ENCODE assay signal across 33 cellular contexts in the genomic region with DNA sequence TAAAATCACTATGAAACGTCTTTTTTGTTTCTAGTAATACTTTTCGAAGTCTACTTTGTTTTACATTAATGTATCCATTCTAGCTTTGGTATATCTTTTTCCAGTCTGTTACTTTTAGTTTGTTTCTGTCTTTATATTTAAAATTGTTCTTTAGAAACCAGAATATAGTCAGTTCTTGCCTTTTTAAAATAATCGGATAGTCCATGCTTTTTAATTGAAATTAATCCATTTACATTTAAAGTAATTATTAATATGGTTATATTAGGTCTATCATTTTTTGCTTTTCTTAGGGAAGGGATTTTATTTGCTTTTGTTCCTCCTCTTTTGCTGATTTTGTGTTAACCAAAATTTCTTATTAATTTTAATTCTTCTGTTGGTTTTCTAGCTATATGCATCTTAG.
"Had no signal": no experiment of that assay in that cellular context is flagged by ENCODE, and none has a peak within 500 bp of the region (broad histone marks: within the 10 kb centered on the region; RNA-seq: fewer than 3 reads in every experiment).

No MANE protein-coding gene starts in this region.

- H3K27ac Mint-ChIP-seq: activated B cell treated with CpG ODN at 0.5 μM for 24 hours; activated CD4-positive, alpha-beta memory T cell treated with anti-CD3 and anti-CD28 coated beads for 36 hours; activated CD8-positive, alpha-beta memory T cell treated with anti-CD3 and anti-CD28 coated beads, Interleukin-2, amount 10 ng/mL, durations not matched to agents 7 days and 5 days; activated CD8-positive, alpha-beta T cell treated with anti-CD3 and anti-CD28 coated beads, Interleukin-2, amount 10 ng/mL, durations not matched to agents 7 days and 5 days; activated naive CD8-positive, alpha-beta T cell; activated T-helper 1 cell treated with anti-CD3 and anti-CD28 coated beads, Interleukin-12 subunit alpha, Interleukin-12 subunit beta, Interleukin-2, Interleukin-4 antibody, amounts not matched to agents 30 ng/mL and 10 ng/mL and 1 ng/mL, durations not matched to agents 14 hours and 24 hours and 36 hours; dendritic cell treated with granulocyte-macrophage colony-stimulating factor and Interleukin-4, amounts not matched to agents 40 ng/mL and 50 ng/mL, for 4 days; T-helper 2 cell treated with Interferon-gamma antibody and Interleukin-4, amounts not matched to agents 5 μg/mL and 100 μg/mL, for 36 hours had no signal

- H3K27ac ChIP-seq: brain microvascular endothelial cell, coronary artery, dorsolateral prefrontal cortex, esophagus muscularis mucosa, foreskin keratinocyte, gastroesophageal sphincter, WERI-Rb-1 had no signal

- ATAC-seq: activated CD4-positive, CD25-positive, alpha-beta regulatory T cell treated with anti-CD3 and anti-CD28 coated beads, Interleukin-2, amount 50 U/mL, for 24 hours; activated CD8-positive, alpha-beta memory T cell treated with anti-CD3 and anti-CD28 coated beads, Interleukin-2, amount 10 ng/mL, durations not matched to agents 7 days and 5 days; activated CD8-positive, alpha-beta T cell treated with anti-CD3 and anti-CD28 coated beads, Interleukin-2, amount 10 ng/mL, durations not matched to agents 7 days and 5 days; effector memory CD8-positive, alpha-beta T cell; foreskin keratinocyte; gastroesophageal sphincter; T-helper 17 cell had no signal

- H3K4me3 Mint-ChIP-seq: activated CD4-positive, alpha-beta memory T cell treated with anti-CD3 and anti-CD28 coated beads for 36 hours; activated CD8-positive, alpha-beta memory T cell treated with anti-CD3 and anti-CD28 coated beads, Interleukin-2, amount 10 ng/mL, durations not matched to agents 7 days and 5 days; activated CD8-positive, alpha-beta T cell treated with anti-CD3 and anti-CD28 coated beads, Interleukin-2, amount 10 ng/mL, durations not matched to agents 7 days and 5 days; activated naive CD8-positive, alpha-beta T cell; activated T-helper 1 cell treated with anti-CD3 and anti-CD28 coated beads, Interleukin-12 subunit alpha, Interleukin-12 subunit beta, Interleukin-2, Interleukin-4 antibody, amounts not matched to agents 30 ng/mL and 10 ng/mL and 1 ng/mL, durations not matched to agents 14 hours and 24 hours and 36 hours; central memory CD8-positive, alpha-beta T cell; dendritic cell treated with granulocyte-macrophage colony-stimulating factor and Interleukin-4, amounts not matched to agents 40 ng/mL and 50 ng/mL, for 4 days; T-helper 17 cell; T-helper 2 cell treated with Interferon-gamma antibody and Interleukin-4, amounts not matched to agents 5 μg/mL and 100 μg/mL, for 36 hours had no signal

- FAIRE-seq: astrocyte, bronchial epithelial cell had no signal

- H3K36me3 ChIP-seq: brain microvascular endothelial cell, esophagus muscularis mucosa, gastroesophageal sphincter, WERI-Rb-1 had no signal

- H3K9me3 Mint-ChIP-seq: activated B cell treated with CpG ODN at 0.5 μM for 24 hours; central memory CD8-positive, alpha-beta T cell; dendritic cell treated with granulocyte-macrophage colony-stimulating factor and Interleukin-4, amounts not matched to agents 40 ng/mL and 50 ng/mL, for 4 days; effector memory CD8-positive, alpha-beta T cell had no signal

- H3K4me3 ChIP-seq: coronary artery, dorsolateral prefrontal cortex, esophagus muscularis mucosa, gastroesophageal sphincter had no signal

- DNase-seq: activated B cell treated with CpG ODN at 0.5 μM for 24 hours; activated CD4-positive, alpha-beta memory T cell treated with anti-CD3 and anti-CD28 coated beads for 36 hours; activated CD4-positive, alpha-beta T cell treated with anti-CD3 and anti-CD28 coated beads for 48 hours; activated CD8-positive, alpha-beta memory T cell treated with anti-CD3 and anti-CD28 coated beads, Interleukin-2, amount 10 ng/mL, durations not matched to agents 7 days and 5 days; activated CD8-positive, alpha-beta memory T cell treated with anti-CD3 and anti-CD28 coated beads, Interleukin-2, amount 50 U/mL, for 4 hours; activated CD8-positive, alpha-beta T cell treated with anti-CD3 and anti-CD28 coated beads, Interleukin-2, amount 10 ng/mL, durations not matched to agents 7 days and 5 days; activated gamma-delta T cell; activated naive CD4-positive, alpha-beta T cell treated with anti-CD3 and anti-CD28 coated beads, Interleukin-2, amount 50 U/mL, for 16 hours; activated naive CD4-positive, alpha-beta T cell treated with Interleukin-2 at 50 U/mL for 16 hours; activated T-cell treated with anti-CD3 and anti-CD28 coated beads, Interleukin-2, amount 50 U/mL, for 1 hour; activated T-cell treated with anti-CD3 and anti-CD28 coated beads, Interleukin-2, amount 50 U/mL, for 48 hours; amniotic stem cell; anterior cingulate cortex; brain microvascular endothelial cell; dorsolateral prefrontal cortex; effector memory CD8-positive, alpha-beta T cell; erythroblast; foreskin keratinocyte; T-helper 1 cell; T-helper 17 cell; T1000; WERI-Rb-1 had no signal

- H3K27me3 ChIP-seq: brain microvascular endothelial cell, dorsolateral prefrontal cortex, esophagus muscularis mucosa, foreskin keratinocyte, gastroesophageal sphincter had no signal

- H3K27me3 Mint-ChIP-seq: activated B cell treated with CpG ODN at 0.5 μM for 24 hours; activated CD4-positive, alpha-beta memory T cell treated with anti-CD3 and anti-CD28 coated beads for 36 hours; activated CD8-positive, alpha-beta memory T cell treated with anti-CD3 and anti-CD28 coated beads, Interleukin-2, amount 10 ng/mL, durations not matched to agents 7 days and 5 days; activated naive CD8-positive, alpha-beta T cell; central memory CD8-positive, alpha-beta T cell; dendritic cell treated with granulocyte-macrophage colony-stimulating factor and Interleukin-4, amounts not matched to agents 40 ng/mL and 50 ng/mL, for 4 days; effector memory CD8-positive, alpha-beta T cell; T-helper 17 cell had no signal
